9 cellular contexts compared by ENCODE assay signal in the genomic region with DNA sequence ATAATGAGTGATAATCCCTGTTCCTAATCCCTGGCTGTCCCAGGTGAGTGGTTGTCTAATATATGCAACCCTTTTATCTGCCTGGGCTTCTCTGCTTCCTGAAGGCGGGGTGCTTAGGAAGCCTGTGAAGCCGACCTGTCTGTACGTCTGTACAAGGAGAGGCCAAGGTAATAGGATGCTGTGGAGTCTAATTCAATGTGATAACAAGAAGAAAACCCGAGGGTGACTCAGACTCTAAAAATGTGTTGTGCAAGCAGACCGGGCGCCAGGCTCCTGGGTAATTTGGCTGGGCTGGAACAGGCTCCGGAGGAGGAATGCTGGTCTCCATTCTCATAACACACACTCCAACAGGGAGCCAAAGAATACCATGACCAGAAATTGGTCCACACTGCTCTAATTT. TPM values are rescaled to one million over a fixed set of nuclear protein-coding genes. Genes with fewer than 3 reads are reported as not detected.
A peak's percentile ranks its signal among the peaks of the same experiment; 100 is the strongest.
DNase-seq lines count a peak whose midpoint lies in the region; ATAC-seq and TF ChIP-seq lines count a peak whose summit lies in the region.
"Had no signal": no experiment of that assay in that cellular context is flagged by ENCODE, and none has a peak within 500 bp of the region (broad histone marks: within the 10 kb centered on the region; RNA-seq: fewer than 3 reads in every experiment).

No MANE protein-coding gene starts in this region.

- H3K9me2 ChIP-seq in PC-3 (replicated peaks; ENCODE audit: low read length), result no peaks in the 10 kb centered on the region

- 9 to 24% (median 11%) methylated on average over 7 of the region's 7 CpGs for WGBS in ovary, 3 donors

- no peaks in the 10 kb centered on the region for H3F3A ChIP-seq in PC-3 (ENCODE audit: low read length, unreplicated experiment)

- no peaks in the 10 kb centered on the region for H3K36me3 ChIP-seq in PC-3 (ENCODE audit: low read depth, low read length)
- no peaks in the 10 kb centered on the region for H3K36me3 ChIP-seq in ovary

- H4K20me1 ChIP-seq in PC-3 (ENCODE audit: low read length), result no peaks in the 10 kb centered on the region

- H3K4me1 ChIP-seq in PC-3 (ENCODE audit: insufficient read depth, low read length) (peaks cover 28% of the 10 kb centered on the region), ovary (ENCODE audit: insufficient read depth) (no peaks in the 10 kb centered on the region)

- no TSS peak for BruUV-seq in PC-3 (replicated peaks; lab: Mats Ljungman, UMichigan)

- H3K27me3 ChIP-seq in PC-3 (ENCODE audit: low read length) (no peaks in the 10 kb centered on the region), ovary (no peaks in the 10 kb centered on the region)

- H3K9ac ChIP-seq in PC-3 (ENCODE audit: low read length), result no peak overlapping the region

- no peak for TF ChIP-seq POLR2A in ovary (IDR thresholded peaks at IDR 0.05)

- DNase-seq in D341Med (ENCODE audit: low spot score) (peak; percentile 46), PC-3 (peak; percentile 89), fibroblast of mammary gland (ENCODE audit: low read depth) (peak; percentile 78), ovary (peak; percentile 30 to 74 (median 52)), NCI-H1092 treated with DMSO at 0.1 percent for 48 hours (lab: John Stamatoyannopoulos, UW) (no peak)
- DNase-seq in natural killer cell treated with Interleukin-12 subunit alpha and Interleukin-12 subunit beta and Interleukin-15 and Interleukin-18, amount 100 ng/mL, for 72 hours (ENCODE audit: low spot score), result no peak
- DNase-seq: naive thymus-derived CD8-positive, alpha-beta T cell had no signal

- H3K36me3 Mint-ChIP-seq in natural killer cell treated with Interleukin-12 subunit alpha and Interleukin-12 subunit beta and Interleukin-15 and Interleukin-18, amount 100 ng/mL, for 72 hours, result no peaks in the 10 kb centered on the region
- H3K36me3 Mint-ChIP-seq: naive thymus-derived CD8-positive, alpha-beta T cell had no signal

- H3K4me1 Mint-ChIP-seq in natural killer cell treated with Interleukin-12 subunit alpha and Interleukin-12 subunit beta and Interleukin-15 and Interleukin-18, amount 100 ng/mL, for 72 hours (ENCODE audit: low read depth in 2 of 2), result peaks cover 12 to 17% of the 10 kb centered on the region in 2 donors

- peak; percentile 69 for ATAC-seq in PC-3
- no peak for ATAC-seq in GM19455 (IDR thresholded peaks at IDR 0.05; ENCODE audit: unreplicated experiment)
- no peak for ATAC-seq in natural killer cell treated with Interleukin-12 subunit alpha and Interleukin-12 subunit beta and Interleukin-15 and Interleukin-18, amount 100 ng/mL, for 72 hours
- no peak for ATAC-seq in activated CD4-positive, CD25-positive, alpha-beta regulatory T cell treated with anti-CD3 and anti-CD28 coated beads, Interleukin-2, amount 50 U/mL, for 24 hours
- ATAC-seq: naive thymus-derived CD8-positive, alpha-beta T cell had no signal

- H3K9me3 ChIP-seq in PC-3 (ENCODE audit: low read length) (no peaks in the 10 kb centered on the region), ovary (no peaks in the 10 kb centered on the region)

- peak overlapping the region; percentile 48 for H3K4me2 ChIP-seq in PC-3 (ENCODE audit: low read length)

- no peak for TF ChIP-seq EP300 in ovary (IDR thresholded peaks at IDR 0.05)

- peaks cover 0 to 5% of the 10 kb centered on the region in 2 donors for H3K27me3 Mint-ChIP-seq in natural killer cell treated with Interleukin-12 subunit alpha and Interleukin-12 subunit beta and Interleukin-15 and Interleukin-18, amount 100 ng/mL, for 72 hours

- POLR2A ChIA-PET in PC-3 (lab: Charles Lee; ENCODE audit: unreplicated experiment), result no interaction called here

- H3K4me3 Mint-ChIP-seq in natural killer cell treated with Interleukin-12 subunit alpha and Interleukin-12 subunit beta and Interleukin-15 and Interleukin-18, amount 100 ng/mL, for 72 hours, result no peak overlapping the region
- H3K4me3 Mint-ChIP-seq: naive thymus-derived CD8-positive, alpha-beta T cell had no signal

- H2AFZ ChIP-seq in PC-3 (ENCODE audit: low read length), result peak overlapping the region; percentile 29; the same call in 1 of the 2 replicates

- TF ChIP-seq CTCF in PC-3 (conservative IDR thresholded peaks at IDR 0.05; ENCODE audit: low read depth, low read length), result no peak
- no peak for TF ChIP-seq CTCF in fibroblast of mammary gland (conservative IDR thresholded peaks at IDR 0.05; ENCODE audit: control insufficient read depth, insufficient read depth, low read depth, low read length)
- no peak for TF ChIP-seq CTCF in ovary (IDR thresholded peaks at IDR 0.05)

- H3K27ac ChIP-seq in PC-3 (ENCODE audit: low read length), result peak overlapping the region; percentile 25
- no peak overlapping the region for H3K27ac ChIP-seq in ovary

- no peak overlapping the region for H3K27ac Mint-ChIP-seq in natural killer cell treated with Interleukin-12 subunit alpha and Interleukin-12 subunit beta and Interleukin-15 and Interleukin-18, amount 100 ng/mL, for 72 hours
- H3K27ac Mint-ChIP-seq: naive thymus-derived CD8-positive, alpha-beta T cell had no signal

- CTCF ChIA-PET in PC-3 (lab: Charles Lee), result no interaction called here

- no peaks in the 10 kb centered on the region for H3K79me2 ChIP-seq in PC-3 (ENCODE audit: low read length)

- no peaks in the 10 kb centered on the region for H3K9me3 Mint-ChIP-seq in natural killer cell treated with Interleukin-12 subunit alpha and Interleukin-12 subunit beta and Interleukin-15 and Interleukin-18, amount 100 ng/mL, for 72 hours
- H3K9me3 Mint-ChIP-seq: naive thymus-derived CD8-positive, alpha-beta T cell had no signal

- H3K4me3 ChIP-seq in PC-3 (ENCODE audit: low read length) (0 out of 2 replicates have a peak overlapping the region, but pooled peaks have one; percentile 18), fibroblast of mammary gland (ENCODE audit: control insufficient read depth, low read depth, low read length) (no peak overlapping the region), ovary (no peak overlapping the region)

- intact Hi-C loops in PC-3 (cut with micrococcal nuclease) (no loop called here), ovary (cut with DNase I) (no loop called here)

RNA-seq across cellular contexts. Expression of a gene that starts 43.6 kb away (rescaled TPM):
- total RNA-seq in PC-3 (2014; rRNA removed), result 2.7 and 3.2 TPM in 2 replicates
- 1 to 10 TPM; 3.2 to 9.7 (median 7.3) TPM for total RNA-seq in ovary
- polyA plus RNA-seq in ovary, result 1 to 10 TPM; 4.2 to 8.0 TPM
- 1 to 10 TPM; 1.6 to 2.8 TPM for total RNA-seq in natural killer cell treated with Interleukin-12 subunit alpha and Interleukin-12 subunit beta and Interleukin-15 and Interleukin-18, amount 100 ng/mL, for 72 hours

RNA-seq across cellular contexts. Expression of a gene that starts 44.0 kb away (rescaled TPM):
- total RNA-seq in PC-3 (2014; rRNA removed) (not detected in 2 replicates), ovary (1 to 10 TPM in 3 of 7 donors, under 1 TPM in 4; 0.20 to 8.6 (median 0.79) TPM)
- polyA plus RNA-seq in ovary, result under 1 TPM; 0.07 to 0.33 TPM
- total RNA-seq in natural killer cell treated with Interleukin-12 subunit alpha and Interleukin-12 subunit beta and Interleukin-15 and Interleukin-18, amount 100 ng/mL, for 72 hours, result not detected
- total RNA-seq: naive thymus-derived CD8-positive, alpha-beta T cell had no signal
- polyA plus RNA-seq: naive thymus-derived CD8-positive, alpha-beta T cell had no signal

Comparison
In these comparisons a context has a peak if more than half of its experiments do, and no peak if none do; other contexts are left out.
1. DNase-seq: peak in D341Med (single experiment), PC-3 (single experiment), fibroblast of mammary gland (single experiment) and ovary (5 of 5); none in NCI-H1092 treated with DMSO at 0.1 percent for 48 hours (single experiment) and natural killer cell treated with Interleukin-12 subunit alpha and Interleukin-12 subunit beta and Interleukin-15 and Interleukin-18, amount 100 ng/mL, for 72 hours (single experiment).